8 cellular contexts compared by ENCODE assay signal in the genomic region with DNA sequence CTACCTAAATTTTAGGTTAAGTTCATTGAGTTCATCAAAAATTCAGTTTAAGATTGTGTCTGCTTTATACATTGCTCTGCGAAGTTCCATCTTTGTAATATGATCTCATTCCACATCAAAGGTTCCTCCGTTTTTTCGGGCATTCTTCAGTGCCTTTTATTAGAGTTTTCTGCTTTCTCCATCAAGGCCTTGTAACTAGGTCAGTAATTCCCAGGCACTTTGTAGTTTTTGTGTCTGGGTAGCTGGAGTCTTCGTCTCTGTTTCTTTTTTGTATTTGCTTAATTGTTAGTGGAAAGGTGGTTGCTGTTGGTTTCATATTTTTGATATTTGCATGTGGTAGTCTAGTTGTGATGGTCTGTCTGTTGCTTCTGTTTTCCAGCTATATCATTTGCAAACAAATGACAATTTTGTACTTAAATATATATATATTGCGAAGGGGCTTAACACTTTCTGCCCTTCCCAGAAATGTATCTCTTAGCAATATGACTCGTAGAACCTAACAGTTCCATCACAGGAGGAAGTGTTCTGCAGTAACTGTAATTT.
DNase-seq lines count a peak whose midpoint lies in the region; ATAC-seq and TF ChIP-seq lines count a peak whose summit lies in the region.

No MANE protein-coding gene starts in this region.

- no peak for ATAC-seq in stimulated activated naive CD8-positive, alpha-beta T cell treated with anti-CD3 and anti-CD28 coated beads, Interleukin-15, Interleukin-2, amounts not matched to agents 100 U/mL and 50 U/mL, for 24 hours
- ATAC-seq in HG03565 (IDR thresholded peaks at IDR 0.05; ENCODE audit: unreplicated experiment) (peak; percentile 11), HG02885 (IDR thresholded peaks at IDR 0.05; ENCODE audit: poor library complexity, unreplicated experiment) (no peak)

- no peaks in the 10 kb centered on the region for H3K9me3 ChIP-seq in effector memory CD4-positive, alpha-beta T cell (ENCODE audit: control insufficient read depth, low read length)
- no peaks in the 10 kb centered on the region for H3K9me3 ChIP-seq in Caco-2

- no peak for DNase-seq in stimulated activated naive CD8-positive, alpha-beta T cell treated with anti-CD3 and anti-CD28 coated beads, Interleukin-15, Interleukin-2, amounts not matched to agents 100 U/mL and 50 U/mL, for 24 hours
- DNase-seq in effector memory CD4-positive, alpha-beta T cell = no peak
- DNase-seq in stimulated activated CD4-positive, alpha-beta T cell treated with anti-CD3 and anti-CD28 coated beads, Interleukin-4, amount 100 ng/mL, for 24 hours = no peak
- DNase-seq in glomerular visceral epithelial cell (ENCODE audit: extremely low spot score) = no peak
- no peak for DNase-seq in Caco-2

- H3K9me3 Mint-ChIP-seq in stimulated activated naive CD8-positive, alpha-beta T cell treated with anti-CD3 and anti-CD28 coated beads, Interleukin-15, Interleukin-2, amounts not matched to agents 100 ng/mL and 50 ng/mL, for 24 hours = no peaks in the 10 kb centered on the region
- H3K9me3 Mint-ChIP-seq in Caco-2 (ENCODE audit: unreplicated experiment) = no peaks in the 10 kb centered on the region

- peaks cover 41% of the 10 kb centered on the region for H3K4me1 ChIP-seq in effector memory CD4-positive, alpha-beta T cell (ENCODE audit: control insufficient read depth, insufficient read depth, low read length, poor library complexity, severe bottlenecking)
- H3K4me1 ChIP-seq in Caco-2 = no peaks in the 10 kb centered on the region

- H3K27me3 ChIP-seq in effector memory CD4-positive, alpha-beta T cell (replicated peaks; ENCODE audit: control insufficient read depth, insufficient read depth, low read length, poor library complexity, severe bottlenecking) = no peaks in the 10 kb centered on the region
- no peaks in the 10 kb centered on the region for H3K27me3 ChIP-seq in Caco-2 (replicated peaks; ENCODE audit: control insufficient read depth, insufficient read depth, low read length)

- peak overlapping the region; percentile 87 for H3K27ac Mint-ChIP-seq in stimulated activated naive CD8-positive, alpha-beta T cell treated with anti-CD3 and anti-CD28 coated beads, Interleukin-15, Interleukin-2, amounts not matched to agents 100 ng/mL and 50 ng/mL, for 24 hours
- no peak overlapping the region for H3K27ac Mint-ChIP-seq in Caco-2 (ENCODE audit: unreplicated experiment)

- CTCF ChIA-PET in Caco-2 (lab: Charles Lee) = no interaction called here

- TF ChIP-seq CTCF in Caco-2 (IDR thresholded peaks at IDR 0.05; ENCODE audit: insufficient read depth in 1 of 2, low read depth in 1 of 2, low read length in 1 of 2, severe bottlenecking in 1 of 2, unreplicated experiment in 1 of 2) = no peak

- H3K36me3 Mint-ChIP-seq in stimulated activated naive CD8-positive, alpha-beta T cell treated with anti-CD3 and anti-CD28 coated beads, Interleukin-15, Interleukin-2, amounts not matched to agents 100 ng/mL and 50 ng/mL, for 24 hours (ENCODE audit: low read depth) = peaks cover 14% of the 10 kb centered on the region
- H3K36me3 Mint-ChIP-seq in Caco-2 (ENCODE audit: insufficient read depth, unreplicated experiment) = no peaks in the 10 kb centered on the region

- peak overlapping the region; percentile 61 for H3K27ac ChIP-seq in effector memory CD4-positive, alpha-beta T cell (ENCODE audit: insufficient read depth, low read length, poor library complexity, severe bottlenecking)

- peaks cover 27% of the 10 kb centered on the region for H3K36me3 ChIP-seq in effector memory CD4-positive, alpha-beta T cell (ENCODE audit: control insufficient read depth, insufficient read depth, low read length)
- H3K36me3 ChIP-seq in Caco-2 (ENCODE audit: control insufficient read depth, insufficient read depth, low read length) = no peaks in the 10 kb centered on the region; the same call in 1 of the 2 replicates

- intact Hi-C loops in Caco-2 (cut with micrococcal nuclease; ENCODE audit: unreplicated experiment) = no loop called here

- peak overlapping the region; percentile 63 for H3K4me3 Mint-ChIP-seq in stimulated activated naive CD8-positive, alpha-beta T cell treated with anti-CD3 and anti-CD28 coated beads, Interleukin-15, Interleukin-2, amounts not matched to agents 100 ng/mL and 50 ng/mL, for 24 hours
- no peak overlapping the region for H3K4me3 Mint-ChIP-seq in Caco-2 (ENCODE audit: unreplicated experiment)

- H3K27me3 Mint-ChIP-seq in stimulated activated naive CD8-positive, alpha-beta T cell treated with anti-CD3 and anti-CD28 coated beads, Interleukin-15, Interleukin-2, amounts not matched to agents 100 ng/mL and 50 ng/mL, for 24 hours = no peaks in the 10 kb centered on the region
- H3K27me3 Mint-ChIP-seq in Caco-2 (ENCODE audit: insufficient read depth, unreplicated experiment) = no peaks in the 10 kb centered on the region

- BruUV-seq in Caco-2 (replicated peaks; lab: Mats Ljungman, UMichigan) = no TSS peak

- H3K4me1 Mint-ChIP-seq in stimulated activated naive CD8-positive, alpha-beta T cell treated with anti-CD3 and anti-CD28 coated beads, Interleukin-15, Interleukin-2, amounts not matched to agents 100 ng/mL and 50 ng/mL, for 24 hours (ENCODE audit: low read depth) = peaks cover 93% of the 10 kb centered on the region
- H3K4me1 Mint-ChIP-seq in Caco-2 (ENCODE audit: low read depth, unreplicated experiment) = no peaks in the 10 kb centered on the region

- POLR2A ChIA-PET in Caco-2 (lab: Charles Lee) = no interaction called here

- peak overlapping the region; percentile 5 for H3K4me3 ChIP-seq in effector memory CD4-positive, alpha-beta T cell (ENCODE audit: insufficient read depth, low read depth, low read length, poor library complexity, severe bottlenecking)
- no peak overlapping the region for H3K4me3 ChIP-seq in Caco-2 (ENCODE audit: low read depth, low read length)
